8 cellular contexts compared by ENCODE assay signal in genomic region chr11:47981667-47982404, GRCh38. TPM values are rescaled to one million over a fixed set of nuclear protein-coding genes. Genes with fewer than 3 reads are reported as not detected.
DNase-seq lines count a peak whose midpoint lies in the region; ATAC-seq and TF ChIP-seq lines count a peak whose summit lies in the region.

No MANE protein-coding gene starts in this region.

- H3K4me3 Mint-ChIP-seq in activated CD8-positive, alpha-beta T cell treated with anti-CD3 and anti-CD28 coated beads, Interleukin-2, amount 10 ng/mL, durations not matched to agents 7 days and 5 days = peak overlapping the region; percentile 98

- 52% methylated on average over 17 of the region's 17 CpGs for WGBS in right cardiac atrium
- 64% methylated on average over 17 of the region's 17 CpGs for WGBS in smooth muscle cell (ENCODE audit: low lambda C conversion rate)

- TF ChIP-seq CTCF in smooth muscle cell (IDR thresholded peaks at IDR 0.05; ENCODE audit: borderline replicate concordance, insufficient read depth, poor library complexity, severe bottlenecking) = no peak

- H3K4me2 ChIP-seq in smooth muscle cell = peak overlapping the region; percentile 100

- H3K27ac ChIP-seq in right cardiac atrium (ENCODE audit: low read length) (no peak overlapping the region), smooth muscle cell (ENCODE audit: low read depth) (no peak overlapping the region)

- peaks cover 30% of the 10 kb centered on the region for H3K36me3 Mint-ChIP-seq in activated CD8-positive, alpha-beta T cell treated with anti-CD3 and anti-CD28 coated beads, Interleukin-2, amount 10 ng/mL, durations not matched to agents 7 days and 5 days (ENCODE audit: low read depth)

- POLR2A ChIA-PET in activated CD8-positive, alpha-beta T cell treated with anti-CD3 and anti-CD28 coated beads, Interleukin-2, amount 10 ng/mL, durations not matched to agents 7 days and 5 days (lab: Charles Lee) = interaction anchor here (3.3 kb wide), 1 partner anchor 24 kb away, joined by 13 read pairs; no protein-coding TSS in a partner anchor

- no peaks in the 10 kb centered on the region for H3K36me3 ChIP-seq in smooth muscle cell (ENCODE audit: low read depth)

- H3K4me1 Mint-ChIP-seq in activated CD8-positive, alpha-beta T cell treated with anti-CD3 and anti-CD28 coated beads, Interleukin-2, amount 10 ng/mL, durations not matched to agents 7 days and 5 days (ENCODE audit: low read depth) = peaks cover 40% of the 10 kb centered on the region

- H3K4me3 ChIP-seq in right cardiac atrium (ENCODE audit: low read length) (peak overlapping the region; percentile 95), smooth muscle cell (peak overlapping the region; percentile 79)

- intact Hi-C loops in right cardiac atrium (cut with DNase I) = no loop called here

- CTCF ChIA-PET in activated CD8-positive, alpha-beta T cell treated with anti-CD3 and anti-CD28 coated beads, Interleukin-2, amount 10 ng/mL, durations not matched to agents 7 days and 5 days (lab: Charles Lee) = interaction anchor here (0.7 to 3.4 kb wide), 5 partner anchors 21 to 126 kb away, joined by 3 to 26 read pairs (median 3); no protein-coding TSS in a partner anchor

- peaks cover 10% of the 10 kb centered on the region for H3F3A ChIP-seq in smooth muscle cell (ENCODE audit: low read depth)

- peak overlapping the region; percentile 84 for H3K27ac Mint-ChIP-seq in activated CD8-positive, alpha-beta T cell treated with anti-CD3 and anti-CD28 coated beads, Interleukin-2, amount 10 ng/mL, durations not matched to agents 7 days and 5 days

- H3K9me3 Mint-ChIP-seq in activated CD8-positive, alpha-beta T cell treated with anti-CD3 and anti-CD28 coated beads, Interleukin-2, amount 10 ng/mL, durations not matched to agents 7 days and 5 days (ENCODE audit: insufficient read depth) = no peaks in the 10 kb centered on the region

- peak; percentile 53 for DNase-seq in activated CD4-positive, CD25-positive, alpha-beta regulatory T cell treated with anti-CD3 and anti-CD28 coated beads, Interleukin-2, amount 50 U/mL, for 72 hours
- DNase-seq in activated CD4-positive, CD25-positive, alpha-beta regulatory T cell (lab: John Stamatoyannopoulos, UW) = no peak
- no peak for DNase-seq in activated CD8-positive, alpha-beta T cell treated with anti-CD3 and anti-CD28 coated beads, Interleukin-2, amount 10 ng/mL, durations not matched to agents 7 days and 5 days
- DNase-seq in right cardiac atrium (peak in 2 of 3 donors; percentile 36 to 76), smooth muscle cell (lab: John Stamatoyannopoulos, UW; ENCODE audit: unreplicated experiment) (no peak), RPMI8226 (no peak)

- H4K20me1 ChIP-seq in smooth muscle cell (ENCODE audit: low read depth) = no peaks in the 10 kb centered on the region

- peaks cover 19% of the 10 kb centered on the region for H3K79me2 ChIP-seq in smooth muscle cell (ENCODE audit: low read depth)

- H3K4me1 ChIP-seq in right cardiac atrium (ENCODE audit: control insufficient read depth, insufficient read depth, low read length) = no peaks in the 10 kb centered on the region
- peaks cover 13% of the 10 kb centered on the region for H3K4me1 ChIP-seq in smooth muscle cell (ENCODE audit: low read depth)

- peaks cover 17% of the 10 kb centered on the region for H3K27me3 Mint-ChIP-seq in activated CD8-positive, alpha-beta T cell treated with anti-CD3 and anti-CD28 coated beads, Interleukin-2, amount 10 ng/mL, durations not matched to agents 7 days and 5 days (ENCODE audit: low read depth)

- H2AFZ ChIP-seq in smooth muscle cell (ENCODE audit: low read depth) = peak overlapping the region; percentile 77

- H3K9me3 ChIP-seq in right cardiac atrium (ENCODE audit: control insufficient read depth, low read length) (no peaks in the 10 kb centered on the region), smooth muscle cell (replicated peaks; ENCODE audit: low read depth) (no peaks in the 10 kb centered on the region)

- H3K9ac ChIP-seq in smooth muscle cell (ENCODE audit: low read depth) = no peak overlapping the region

- no peak for ATAC-seq in activated CD8-positive, alpha-beta T cell treated with anti-CD3 and anti-CD28 coated beads, Interleukin-2, amount 10 ng/mL, durations not matched to agents 7 days and 5 days
- ATAC-seq in right cardiac atrium = peak in 1 of 2 donors; percentile 6
- no peak for ATAC-seq in HG02588 (IDR thresholded peaks at IDR 0.05; ENCODE audit: unreplicated experiment)
- no peak for ATAC-seq in GM21576 (IDR thresholded peaks at IDR 0.05; ENCODE audit: unreplicated experiment)

- H3K27me3 ChIP-seq in right cardiac atrium (ENCODE audit: control insufficient read depth, insufficient read depth) (no peaks in the 10 kb centered on the region), smooth muscle cell (ENCODE audit: low read depth) (no peaks in the 10 kb centered on the region)

RNA-seq across cellular contexts. Expression of gene PTPRJ, which starts 1.5 kb away (rescaled TPM):
- total RNA-seq in activated CD8-positive, alpha-beta T cell treated with anti-CD3 and anti-CD28 coated beads, Interleukin-2, amount 10 ng/mL, durations not matched to agents 7 days and 5 days = 10 to 100 TPM; 56.5 to 62.9 TPM
- total RNA-seq in right cardiac atrium = 1 to 10 TPM; 6.0 to 8.7 (median 7.0) TPM
- polyA plus RNA-seq in right cardiac atrium = 1.8 TPM
- 2.6 and 6.3 TPM in 2 replicates for total RNA-seq in smooth muscle cell
- polyA plus RNA-seq in smooth muscle cell = 1.5 and 1.7 TPM in 2 replicates

Comparison
In these comparisons a context has a peak if more than half of its experiments do, and no peak if none do; other contexts are left out.
1. DNase-seq: peak in activated CD4-positive, CD25-positive, alpha-beta regulatory T cell treated with anti-CD3 and anti-CD28 coated beads, Interleukin-2, amount 50 U/mL, for 72 hours (single experiment) and right cardiac atrium (2 of 3); none in activated CD4-positive, CD25-positive, alpha-beta regulatory T cell (0 of 4), activated CD8-positive, alpha-beta T cell treated with anti-CD3 and anti-CD28 coated beads, Interleukin-2, amount 10 ng/mL, durations not matched to agents 7 days and 5 days (single experiment), smooth muscle cell (single experiment) and RPMI8226 (single experiment).